ENCODE assay signal across 29 cellular contexts in genomic region chr3:24725514-24726255, GRCh38.
DNase-seq lines count a peak whose midpoint lies in the region; ATAC-seq, FAIRE-seq and TF ChIP-seq lines count a peak whose summit lies in the region.
"Had no signal": no experiment of that assay in that cellular context is flagged by ENCODE, and none has a peak within 500 bp of the region (broad histone marks: within the 10 kb centered on the region; RNA-seq: fewer than 3 reads in every experiment).

No MANE protein-coding gene starts in this region.

- no peaks in the 10 kb centered on the region for H3K4me1 ChIP-seq in breast epithelium
- H3K4me1 ChIP-seq in keratinocyte (ENCODE audit: control insufficient read depth, extremely low read depth, insufficient read depth, low read length), result peaks cover 14% of the 10 kb centered on the region

- H3K9me3 ChIP-seq in breast epithelium (no peaks in the 10 kb centered on the region), keratinocyte (ENCODE audit: control insufficient read depth, low read depth, low read length) (no peaks in the 10 kb centered on the region)
- H3K9me3 ChIP-seq: SK-N-SH had no signal

- H3K4me3 ChIP-seq in breast epithelium, result no peak overlapping the region
- H3K4me3 ChIP-seq in epithelial cell of esophagus (ENCODE audit: low read length), result no peak overlapping the region
- peak overlapping the region in 1 of 3 experiments; percentile 64 for H3K4me3 ChIP-seq in keratinocyte (ENCODE audit: control insufficient read depth in 2 of 3, extremely low read depth in 1 of 3, insufficient read depth in 2 of 3, low read depth in 1 of 3, low read length in 3 of 3)
- H3K4me3 ChIP-seq: GM23338 had no signal

- H3K4me3 Mint-ChIP-seq in MCF 10A (ENCODE audit: unreplicated experiment), result no peak overlapping the region
- H3K4me3 Mint-ChIP-seq: B cell; CD8-positive, alpha-beta memory T cell; GM23338; H9 had no signal

- POLR2A ChIA-PET in MCF 10A (lab: Yijun Ruan, JAX), result interaction anchor here (0.6 to 1.5 kb wide), 8 partner anchors 10 to 920 kb away, joined by 3 to 7 read pairs (median 4); no protein-coding TSS in a partner anchor

- no peak for TF ChIP-seq CTCF in MCF 10A (IDR thresholded peaks at IDR 0.05; ENCODE audit: unreplicated experiment)
- TF ChIP-seq CTCF in breast epithelium (IDR thresholded peaks at IDR 0.05), result no peak
- no peak for TF ChIP-seq CTCF in epithelial cell of esophagus (IDR thresholded peaks at IDR 0.05; ENCODE audit: insufficient read depth, low read depth, low read length, missing control alignments)
- no peak for TF ChIP-seq CTCF in keratinocyte (optimal IDR thresholded peaks at IDR 0.05 in 1 of 3, IDR thresholded peaks at IDR 0.05 in 1 of 3, conservative IDR thresholded peaks at IDR 0.05 in 1 of 3; ENCODE audit: extremely low read depth in 1 of 3, insufficient read depth in 2 of 3, low read length in 3 of 3)

- no peak for ATAC-seq in left lobe of liver
- ATAC-seq: GM23338, HepG2, Panc1 had no signal

- H3K9me1 ChIP-seq in keratinocyte (ENCODE audit: control insufficient read depth, extremely low read depth, insufficient read depth, low read length), result no peaks in the 10 kb centered on the region

- H3K4me2 ChIP-seq in keratinocyte (ENCODE audit: control insufficient read depth, extremely low read depth, insufficient read depth, low read depth, low read length), result peak overlapping the region; percentile 89
- H3K4me2 ChIP-seq: GM23338, SK-N-SH had no signal

- H3K27ac ChIP-seq in breast epithelium, result no peak overlapping the region
- H3K27ac ChIP-seq in keratinocyte (ENCODE audit: control insufficient read depth, insufficient read depth, low read length), result peak overlapping the region; percentile 65
- H3K27ac ChIP-seq: 22Rv1, C4-2B had no signal

- no peaks in the 10 kb centered on the region for H3K9me3 Mint-ChIP-seq in MCF 10A (ENCODE audit: unreplicated experiment)
- H3K9me3 Mint-ChIP-seq: GM23338, H9 had no signal

- H3K36me3 Mint-ChIP-seq in MCF 10A (ENCODE audit: insufficient read depth, unreplicated experiment), result no peaks in the 10 kb centered on the region
- H3K36me3 Mint-ChIP-seq: CD8-positive, alpha-beta memory T cell had no signal

- no peaks in the 10 kb centered on the region for H3K36me3 ChIP-seq in breast epithelium
- no peaks in the 10 kb centered on the region for H3K36me3 ChIP-seq in keratinocyte (ENCODE audit: control insufficient read depth in 2 of 2, extremely low read depth in 1 of 2, insufficient read depth in 2 of 2, low read length in 2 of 2)

- H3K27me3 ChIP-seq in breast epithelium, result no peaks in the 10 kb centered on the region
- no peaks in the 10 kb centered on the region for H3K27me3 ChIP-seq in keratinocyte (ENCODE audit: control insufficient read depth, extremely low read depth, insufficient read depth, low read length)

- peak overlapping the region; percentile 42 for H3K9ac ChIP-seq in keratinocyte (ENCODE audit: control insufficient read depth, extremely low read depth, insufficient read depth, low read length)
- H3K9ac ChIP-seq: SK-N-SH had no signal

- intact Hi-C loops in MCF 10A (cut with micrococcal nuclease) (no loop called here), breast epithelium (cut with DNase I; ENCODE audit: low total_unique reads) (no loop called here)

- dilution Hi-C loops in keratinocyte (cut with MboI; ENCODE audit: extremely low pct_ligation_motif_present, low sequenced_read_pairs), result no loop called here

- CTCF ChIA-PET in MCF 10A (lab: Yijun Ruan, JAX), result interaction anchor here (0.5 to 2.2 kb wide), 10 partner anchors 11 to 867 kb away, joined by 3 to 9 read pairs (median 3); no protein-coding TSS in a partner anchor

- peak; percentile 75 for FAIRE-seq in keratinocyte (lab: Jason Lieb, UNC)
- FAIRE-seq: GM18507, HepG2 had no signal

- H3K27me3 Mint-ChIP-seq in MCF 10A (ENCODE audit: insufficient read depth, unreplicated experiment), result no peaks in the 10 kb centered on the region
- H3K27me3 Mint-ChIP-seq: B cell; CD8-positive, alpha-beta memory T cell had no signal

- peak overlapping the region; percentile 49 for H3K27ac Mint-ChIP-seq in MCF 10A (ENCODE audit: low read depth, unreplicated experiment)
- H3K27ac Mint-ChIP-seq: B cell; CD8-positive, alpha-beta memory T cell; GM23338; H9 had no signal

- no TSS peak for BruUV-seq in MCF 10A (replicated peaks; lab: Mats Ljungman, UMichigan)

- H3K4me1 Mint-ChIP-seq in MCF 10A (ENCODE audit: insufficient read depth, unreplicated experiment), result peaks cover 24% of the 10 kb centered on the region
- H3K4me1 Mint-ChIP-seq: B cell; CD8-positive, alpha-beta memory T cell; GM23338; H9 had no signal

- H4K20me1 ChIP-seq in keratinocyte (ENCODE audit: control insufficient read depth, extremely low read depth, insufficient read depth, low read length), result no peaks in the 10 kb centered on the region

- DNase-seq in MCF 10A (ENCODE audit: unreplicated experiment) (peak; percentile 56), breast epithelium (ENCODE audit: low spot score in 2 of 2) (no peak), epithelial cell of esophagus (ENCODE audit: low read depth) (peak; percentile 92), keratinocyte (ENCODE audit: low read depth, low spot score) (peak; percentile 36), SK-N-DZ (ENCODE audit: low spot score) (no peak), left lobe of liver (ENCODE audit: low spot score) (no peak)
- DNase-seq in stimulated activated CD4-positive, alpha-beta T cell treated with anti-CD3 and anti-CD28 coated beads, Interleukin-4, amount 100 ng/mL, for 4 hours, result no peak
- DNase-seq: CD8-positive, alpha-beta memory T cell; DMS153; DND-41; H9; Karpas-422; MV-4-11; NCI-H1105; NCI-H146; NCI-H1930; NCI-H2107; NCI-H446; NCI-H526; NCI-H82; SIG-M5; SK-N-SH had no signal

- peak overlapping the region; percentile 88 for H2AFZ ChIP-seq in keratinocyte (ENCODE audit: control insufficient read depth, low read length)

- no peaks in the 10 kb centered on the region for H3K79me2 ChIP-seq in keratinocyte (ENCODE audit: control insufficient read depth, insufficient read depth, low read length)

- no peak for TF ChIP-seq POLR2A in breast epithelium (IDR thresholded peaks at IDR 0.05)

Comparison
In these comparisons a context has a peak if more than half of its experiments do, and no peak if none do; other contexts are left out.
1. DNase-seq: peak in MCF 10A (single experiment), epithelial cell of esophagus (single experiment) and keratinocyte (single experiment); none in breast epithelium (0 of 2), SK-N-DZ (single experiment), stimulated activated CD4-positive, alpha-beta T cell treated with anti-CD3 and anti-CD28 coated beads, Interleukin-4, amount 100 ng/mL, for 4 hours (0 of 2) and left lobe of liver (single experiment).